In the genomic region with DNA sequence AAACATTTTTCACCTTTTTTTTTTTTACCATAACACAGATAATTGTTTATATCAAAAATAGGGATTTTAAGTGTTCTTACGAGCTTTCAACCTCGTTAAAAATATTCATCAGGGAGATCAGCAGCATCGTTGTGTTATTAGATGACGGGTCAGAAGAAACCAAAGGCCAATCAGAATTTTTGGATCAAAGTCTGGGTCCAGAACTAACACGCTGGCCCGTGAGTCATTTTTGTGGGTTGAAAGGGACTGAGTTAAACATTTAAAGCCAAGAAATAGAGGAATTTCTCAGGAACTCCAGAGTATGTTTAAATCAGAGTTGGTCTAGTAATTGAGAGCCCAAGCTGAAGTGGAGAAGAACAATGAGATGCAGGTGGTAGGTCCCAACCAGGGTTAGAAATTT, we compare ENCODE assay signal across 17 cellular contexts.
DNase-seq lines count a peak whose midpoint lies in the region; FAIRE-seq and TF ChIP-seq lines count a peak whose summit lies in the region.
"Had no signal": no experiment of that assay in that cellular context is flagged by ENCODE, and none has a peak within 500 bp of the region (broad histone marks: within the 10 kb centered on the region; RNA-seq: fewer than 3 reads in every experiment).

No MANE protein-coding gene starts in this region.

- H2AFZ ChIP-seq in H1 (ENCODE audit: low read length) = no peak overlapping the region

- no peak for TF ChIP-seq RAD21 in H1 (IDR thresholded peaks at IDR 0.05 in 1 of 2, conservative IDR thresholded peaks at IDR 0.05 in 1 of 2; ENCODE audit: low read depth in 2 of 2, low read length in 2 of 2)

- H2BK20ac ChIP-seq in H1 (ENCODE audit: low read length) = 0 out of 2 replicates have a peak overlapping the region, but pooled peaks have one; percentile 87

- no peak for FAIRE-seq in H1 (lab: Jason Lieb, UNC)
- FAIRE-seq: GM12878, H54, K562 had no signal

- no peak overlapping the region for H2AK5ac ChIP-seq in H1 (ENCODE audit: low read depth, low read length)

- H3K4me1 Mint-ChIP-seq in CD8-positive, alpha-beta memory T cell = no peaks in the 10 kb centered on the region
- H3K4me1 Mint-ChIP-seq: B cell; CD4-positive, alpha-beta memory T cell had no signal

- H3K4me3 ChIP-seq in H1 (ENCODE audit: extremely low read depth in 1 of 4, insufficient read depth in 2 of 4, low read depth in 3 of 4, low read length in 4 of 4) = no peak overlapping the region
- H3K4me3 ChIP-seq in CD8-positive, alpha-beta memory T cell (ENCODE audit: low read length) = no peak overlapping the region
- H3K4me3 ChIP-seq: GM12878, K562 had no signal

- H3K27me3 Mint-ChIP-seq in CD8-positive, alpha-beta memory T cell = no peaks in the 10 kb centered on the region
- H3K27me3 Mint-ChIP-seq: B cell; CD4-positive, alpha-beta memory T cell had no signal

- no peak overlapping the region for H3K4me2 ChIP-seq in H1 (ENCODE audit: insufficient read depth in 1 of 2, low read depth in 2 of 2, low read length in 2 of 2)

- no peak overlapping the region for H3K23ac ChIP-seq in H1 (ENCODE audit: insufficient read length)

- no peak overlapping the region for H3K27ac Mint-ChIP-seq in CD8-positive, alpha-beta memory T cell
- H3K27ac Mint-ChIP-seq: B cell; CD4-positive, alpha-beta memory T cell had no signal

- H2BK15ac ChIP-seq in H1 (ENCODE audit: low read length) = no peak overlapping the region

- no peaks in the 10 kb centered on the region for H3K79me2 ChIP-seq in H1 (ENCODE audit: control insufficient read depth in 1 of 2, insufficient read depth in 2 of 2, low read length in 2 of 2)

- no peaks in the 10 kb centered on the region for H3K79me1 ChIP-seq in H1 (ENCODE audit: low read depth, low read length)

- H3K36me3 Mint-ChIP-seq in CD8-positive, alpha-beta memory T cell = no peaks in the 10 kb centered on the region
- H3K36me3 Mint-ChIP-seq: CD4-positive, alpha-beta memory T cell had no signal

- no peak overlapping the region for H2BK12ac ChIP-seq in H1 (ENCODE audit: low read depth, low read length)

- H3K56ac ChIP-seq in H1 (replicated peaks; ENCODE audit: insufficient read length, low read depth, low read length) = no peak overlapping the region

- H2BK5ac ChIP-seq in H1 (ENCODE audit: low read depth, low read length) = no peak overlapping the region

- no peak for TF ChIP-seq POLR2A in H1 (IDR thresholded peaks at IDR 0.05; ENCODE audit: control extremely low read depth in 1 of 2, low read depth in 2 of 2, low read length in 2 of 2)

- H4K20me1 ChIP-seq in H1 (replicated peaks in 1 of 2; ENCODE audit: control insufficient read depth in 1 of 2, insufficient read depth in 2 of 2, low read length in 2 of 2) = no peaks in the 10 kb centered on the region

- 88% methylated on average over 6 of the region's 6 CpGs; no CpG with 5 or more reads in 1 of the 2 experiments for WGBS in H1 (ENCODE audit: extremely low coverage in 1 of 2, insufficient coverage in 1 of 2, insufficient read length in 1 of 2, insufficient replicate concordance in 2 of 2, low coverage in 1 of 2, low lambda C conversion rate in 2 of 2, missing lambda C conversion rate in 1 of 2), 2 experiments

- no peak for TF ChIP-seq CTCF in H1 (IDR thresholded peaks at IDR 0.05; ENCODE audit: control extremely low read depth in 1 of 3, insufficient read depth in 1 of 3, low read depth in 1 of 3, low read length in 3 of 3)

- no peak overlapping the region for H4K91ac ChIP-seq in H1 (replicated peaks; ENCODE audit: insufficient read length, low read length)

- H3K23me2 ChIP-seq in H1 (ENCODE audit: low read depth, low read length) = no peaks in the 10 kb centered on the region

- no peak overlapping the region for H3K9ac ChIP-seq in H1 (replicated peaks in 1 of 4; ENCODE audit: extremely low read depth in 1 of 4, low read depth in 3 of 4, low read length in 3 of 4)

- H3K36me3 ChIP-seq in H1 (ENCODE audit: control insufficient read depth in 2 of 4, insufficient read depth in 4 of 4, low read length in 3 of 4) = no peaks in the 10 kb centered on the region
- H3K36me3 ChIP-seq in CD8-positive, alpha-beta memory T cell (ENCODE audit: insufficient read depth, low read length) = no peaks in the 10 kb centered on the region

- no peak overlapping the region for H3K18ac ChIP-seq in H1 (ENCODE audit: extremely low read depth, low read length)

- H3K4me3 Mint-ChIP-seq in CD8-positive, alpha-beta memory T cell = no peak overlapping the region
- H3K4me3 Mint-ChIP-seq: B cell; CD4-positive, alpha-beta memory T cell had no signal

- no peak overlapping the region for H4K8ac ChIP-seq in H1 (ENCODE audit: extremely low read depth, insufficient read depth, low read length)

- no peak overlapping the region for H3K27ac ChIP-seq in H1 (ENCODE audit: low read depth, low read length)
- H3K27ac ChIP-seq in CD8-positive, alpha-beta memory T cell (ENCODE audit: low read depth, low read length) = no peak overlapping the region
- H3K27ac ChIP-seq: HL-60 had no signal

- no peaks in the 10 kb centered on the region for H3K27me3 ChIP-seq in H1 (replicated peaks in 1 of 4; ENCODE audit: control insufficient read depth in 3 of 4, extremely low read depth in 1 of 4, insufficient read depth in 3 of 4, low read length in 3 of 4)
- no peaks in the 10 kb centered on the region for H3K27me3 ChIP-seq in CD8-positive, alpha-beta memory T cell (ENCODE audit: insufficient read depth, low read length, poor library complexity, severe bottlenecking)

- H3K9me3 ChIP-seq in H1 (ENCODE audit: insufficient read depth in 2 of 2, low read depth in 1 of 2, low read length in 1 of 2) = no peaks in the 10 kb centered on the region
- H3K9me3 ChIP-seq in CD8-positive, alpha-beta memory T cell (ENCODE audit: low read length) = no peaks in the 10 kb centered on the region

- H3K4ac ChIP-seq in H1 (replicated peaks; ENCODE audit: insufficient read length, low read depth, low read length) = no peak overlapping the region

- TF ChIP-seq EP300 in H1 (IDR thresholded peaks at IDR 0.05; ENCODE audit: borderline replicate concordance in 1 of 2, low read depth in 2 of 2, low read length in 2 of 2) = no peak

- CTCF ChIA-PET in H1 (lab: Charles Lee; ENCODE audit: partially characterized antibody) = no interaction called here
- CTCF ChIA-PET in CD8-positive, alpha-beta memory T cell (lab: Charles Lee) = no interaction called here

- H4K5ac ChIP-seq in H1 (ENCODE audit: insufficient read length, low read depth, low read length) = no peak overlapping the region

- no peak overlapping the region for H3K14ac ChIP-seq in H1 (ENCODE audit: insufficient read length)

- H3K4me1 ChIP-seq in H1 (replicated peaks in 1 of 4; ENCODE audit: control insufficient read depth in 3 of 4, insufficient read depth in 4 of 4, low read length in 3 of 4) = no peaks in the 10 kb centered on the region
- H3K4me1 ChIP-seq in CD8-positive, alpha-beta memory T cell (ENCODE audit: insufficient read depth, low read length) = no peaks in the 10 kb centered on the region

- H2BK120ac ChIP-seq in H1 (replicated peaks; ENCODE audit: low read depth, low read length) = no peak overlapping the region

- DNase-seq in EH (ENCODE audit: low read depth) (peak; percentile 21), M059J (ENCODE audit: low read depth) (peak; percentile 67), H1 (ENCODE audit: low read depth in 1 of 2, low spot score in 2 of 2) (no peak), mucosa of gallbladder (ENCODE audit: low spot score) (no peak), NK-92 (lab: John Stamatoyannopoulos, UW; ENCODE audit: unreplicated experiment) (no peak)
- no peak for DNase-seq in CD8-positive, alpha-beta memory T cell
- no peak for DNase-seq in stimulated activated CD4-positive, alpha-beta T cell treated with anti-CD3 and anti-CD28 coated beads, Interleukin-4, amount 100 ng/mL, for 4 hours
- DNase-seq: ACHN; C1 segment of cervical spinal cord; CD4-positive, alpha-beta memory T cell; COR-L47; DND-41 had no signal

- H3K9me3 Mint-ChIP-seq in CD8-positive, alpha-beta memory T cell = peaks cover 0 to 3% (median 2%) of the 10 kb centered on the region in 5 donors

- POLR2A ChIA-PET in H1 (lab: Charles Lee; ENCODE audit: partially characterized antibody) = no interaction called here
- POLR2A ChIA-PET in CD8-positive, alpha-beta memory T cell (lab: Charles Lee) = no interaction called here

TF ChIP-seq in H1, 55 proteins besides CTCF, POLR2A, EP300 and RAD21:
- TF ChIP-seq, protein P1, sequence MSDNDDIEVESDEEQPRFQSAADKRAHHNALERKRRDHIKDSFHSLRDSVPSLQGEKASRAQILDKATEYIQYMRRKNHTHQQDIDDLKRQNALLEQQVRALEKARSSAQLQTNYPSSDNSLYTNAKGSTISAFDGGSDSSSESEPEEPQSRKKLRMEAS (IDR thresholded peaks at IDR 0.05) = no peak
- TF ChIP-seq SAP30 (IDR thresholded peaks at IDR 0.05; ENCODE audit: insufficient read depth, insufficient replicate concordance, low read length) (no peak), TEAD4 (IDR thresholded peaks at IDR 0.05; ENCODE audit: low read depth, low read length) (no peak)

Comparison
In these comparisons a context has a peak if more than half of its experiments do, and no peak if none do; other contexts are left out.
1. DNase-seq: peak in EH (single experiment) and M059J (single experiment); none in H1 (0 of 2), mucosa of gallbladder (single experiment), CD8-positive, alpha-beta memory T cell (0 of 5), stimulated activated CD4-positive, alpha-beta T cell treated with anti-CD3 and anti-CD28 coated beads, Interleukin-4, amount 100 ng/mL, for 4 hours (0 of 2) and NK-92 (single experiment).